Comparison of ENCODE assay signal across 28 cellular contexts in the genomic region with DNA sequence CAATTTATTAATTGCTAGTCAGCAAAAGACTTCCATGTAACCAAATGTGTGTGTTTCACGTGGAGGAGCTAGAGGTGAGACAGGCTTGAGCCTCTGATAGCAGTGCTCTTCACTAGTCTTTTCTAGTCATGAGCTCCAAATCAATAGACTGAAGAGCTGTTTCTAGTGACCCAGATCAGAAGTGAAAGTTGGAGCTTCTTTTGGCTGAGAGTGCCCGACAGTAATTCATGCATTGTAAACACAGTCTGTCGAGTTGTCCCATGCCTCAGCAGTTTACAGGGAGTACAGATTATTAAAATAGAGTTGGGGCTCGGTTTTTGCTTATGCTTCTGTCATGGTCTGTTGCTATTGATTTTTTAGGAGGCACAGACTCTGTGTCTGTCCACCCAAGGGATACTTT.
DNase-seq lines count a peak whose midpoint lies in the region; ATAC-seq and TF ChIP-seq lines count a peak whose summit lies in the region.
"Had no signal": no experiment of that assay in that cellular context is flagged by ENCODE, and none has a peak within 500 bp of the region (broad histone marks: within the 10 kb centered on the region; RNA-seq: fewer than 3 reads in every experiment).

No MANE protein-coding gene starts in this region.

- H4K20me1 ChIP-seq in HCT116 (ENCODE audit: insufficient read depth) (no peaks in the 10 kb centered on the region), OCI-LY7 (ENCODE audit: insufficient read depth, low read length) (no peaks in the 10 kb centered on the region)
- H4K20me1 ChIP-seq: BLaER1 had no signal

- TF ChIP-seq RAD21 in HCT116 (IDR thresholded peaks at IDR 0.05; ENCODE audit: low read depth), result no peak

- intact Hi-C loops in HCT116 (cut with micrococcal nuclease), result no loop called here
- intact Hi-C loops in OCI-LY7 (cut with micrococcal nuclease; ENCODE audit: unreplicated experiment), result no loop called here

- TF ChIP-seq CTCF in HCT116 (IDR thresholded peaks at IDR 0.05 in 2 of 3, conservative IDR thresholded peaks at IDR 0.05 in 1 of 3; ENCODE audit: borderline replicate concordance in 1 of 3, insufficient read depth in 1 of 3, low read depth in 2 of 3, low read length in 2 of 3), result no peak
- TF ChIP-seq CTCF in OCI-LY7 (conservative IDR thresholded peaks at IDR 0.05; ENCODE audit: low read length), result no peak

- no peaks in the 10 kb centered on the region for H3K4me1 ChIP-seq in HCT116 (ENCODE audit: control insufficient read depth in 1 of 2, insufficient read depth in 2 of 2, low read length in 2 of 2)
- H3K4me1 ChIP-seq in OCI-LY7 (ENCODE audit: insufficient read depth, low read length, poor library complexity, severe bottlenecking), result no peaks in the 10 kb centered on the region
- peaks cover 6% of the 10 kb centered on the region for H3K4me1 ChIP-seq in rectal smooth muscle tissue (ENCODE audit: control insufficient read depth, insufficient read depth, low read length)
- H3K4me1 ChIP-seq: left ventricle myocardium inferior, Peyer's patch, spleen had no signal

- H3K27ac ChIP-seq in HCT116 (ENCODE audit: low read depth, low read length) (no peak overlapping the region), OCI-LY7 (ENCODE audit: low read depth, low read length, poor library complexity, severe bottlenecking) (no peak overlapping the region), rectal smooth muscle tissue (ENCODE audit: low read depth, low read length) (no peak overlapping the region)
- H3K27ac ChIP-seq: BLaER1, epithelial cell of prostate, GM23248, left ventricle myocardium inferior, Peyer's patch, spleen, VCaP had no signal

- BruUV-seq in HCT116 (replicated peaks; lab: Mats Ljungman, UMichigan), result no TSS peak
- BruUV-seq in OCI-LY7 (replicated peaks; lab: Mats Ljungman, UMichigan), result no TSS peak

- H3K9ac ChIP-seq in HCT116 (ENCODE audit: low read length), result no peak overlapping the region
- H3K9ac ChIP-seq in rectal smooth muscle tissue (ENCODE audit: low read length), result no peak overlapping the region
- H3K9ac ChIP-seq: BLaER1, GM23248 had no signal

- no peak overlapping the region for H3K4me3 ChIP-seq in HCT116 (replicated peaks in 1 of 2; ENCODE audit: low read depth in 1 of 2, low read length in 2 of 2)
- no peak overlapping the region for H3K4me3 ChIP-seq in OCI-LY7 (ENCODE audit: low read depth, low read length, poor library complexity, severe bottlenecking)
- peak overlapping the region; percentile 32 for H3K4me3 ChIP-seq in rectal smooth muscle tissue (ENCODE audit: low read length)
- H3K4me3 ChIP-seq: BLaER1, GM23248, left ventricle myocardium inferior, Peyer's patch, spleen had no signal

- H2AFZ ChIP-seq in HCT116 (ENCODE audit: low read depth, low read length, poor library complexity, severe bottlenecking) (peak overlapping the region; percentile 17), OCI-LY7 (ENCODE audit: low read length) (peak overlapping the region; percentile 66)
- H2AFZ ChIP-seq: GM23248 had no signal

- H3K9me3 ChIP-seq in HCT116 (ENCODE audit: control insufficient read depth in 1 of 2, insufficient read depth in 1 of 2, low read depth in 1 of 2, low read length in 2 of 2) (no peaks in the 10 kb centered on the region), OCI-LY7 (ENCODE audit: low read length) (no peaks in the 10 kb centered on the region)
- H3K9me3 ChIP-seq: BLaER1, left ventricle myocardium inferior, Peyer's patch, spleen had no signal

- CTCF ChIA-PET in HCT116 (lab: Charles Lee) (no interaction called here), OCI-LY7 (lab: Charles Lee; ENCODE audit: unreplicated experiment) (no interaction called here)

- H3K27me3 ChIP-seq in HCT116 (ENCODE audit: insufficient read depth, low read length), result no peaks in the 10 kb centered on the region
- H3K27me3 ChIP-seq in rectal smooth muscle tissue (ENCODE audit: control insufficient read depth, insufficient read depth, low read length), result no peaks in the 10 kb centered on the region
- H3K27me3 ChIP-seq: BLaER1, Peyer's patch, spleen had no signal

- no peaks in the 10 kb centered on the region for H3K36me3 ChIP-seq in HCT116 (ENCODE audit: control insufficient read depth in 1 of 2, insufficient read depth in 2 of 2, low read length in 2 of 2)
- no peaks in the 10 kb centered on the region for H3K36me3 ChIP-seq in OCI-LY7 (ENCODE audit: insufficient read depth, low read length)
- H3K36me3 ChIP-seq in rectal smooth muscle tissue (ENCODE audit: control insufficient read depth, insufficient read depth, low read length), result no peaks in the 10 kb centered on the region
- H3K36me3 ChIP-seq: BLaER1, left ventricle myocardium inferior, Peyer's patch, spleen had no signal

- no peaks in the 10 kb centered on the region for H3K9me2 ChIP-seq in HCT116 (ENCODE audit: insufficient read depth)
- H3K9me2 ChIP-seq in OCI-LY7 (ENCODE audit: insufficient read depth, low read length), result no peaks in the 10 kb centered on the region

- no peak overlapping the region for H3K4me2 ChIP-seq in HCT116 (ENCODE audit: low read length)
- H3K4me2 ChIP-seq in OCI-LY7 (ENCODE audit: low read length), result peak overlapping the region; percentile 11; the same call in 1 of the 2 replicates
- H3K4me2 ChIP-seq: BLaER1 had no signal

- ATAC-seq in HCT116, result no peak
- ATAC-seq in HG03469 (IDR thresholded peaks at IDR 0.05; ENCODE audit: unreplicated experiment), result no peak
- ATAC-seq in GM18870 (IDR thresholded peaks at IDR 0.05; ENCODE audit: unreplicated experiment), result no peak
- ATAC-seq: naive thymus-derived CD4-positive, alpha-beta T cell had no signal

- DNase-seq in HCT116 (ENCODE audit: low read depth, low spot score), result no peak
- DNase-seq in OCI-LY7 (ENCODE audit: low spot score), result no peak
- DNase-seq in glomerular visceral epithelial cell (ENCODE audit: extremely low spot score), result peak; percentile 1
- no peak for DNase-seq in dedifferentiated amniotic fluid mesenchymal stem cell (ENCODE audit: extremely low spot score)
- DNase-seq: activated naive CD4-positive, alpha-beta T cell treated with anti-CD3 and anti-CD28 coated beads for 36 hours; amniotic stem cell; DMS79 treated with DMSO at 0.1 percent for 48 hours; effector CD8-positive, alpha-beta T cell; GM23248; Kasumi-1; left ventricle myocardium inferior; midbrain; naive thymus-derived CD4-positive, alpha-beta T cell; NCI-H1048; NCI-H187 treated with DMSO at 0.1 percent for 48 hours; NCI-H2171 treated with DMSO at 0.1 percent for 48 hours; NCI-H524 treated with DMSO at 0.1 percent for 48 hours; Peyer's patch; SIG-M5; spleen; stimulated activated CD4-positive, alpha-beta T cell treated with anti-CD3 and anti-CD28 coated beads, Interleukin-2, amount 100 ng/mL, for 48 hours; trophoblast cell had no signal

- TF ChIP-seq POLR2A in HCT116 (IDR thresholded peaks at IDR 0.05; ENCODE audit: borderline replicate concordance, extremely low read depth, insufficient read depth, insufficient read length), result no peak

- RAD21 ChIA-PET in HCT116 (lab: Charles Lee; ENCODE audit: low non-redundant PET in 1 of 2, low total read pairs in 2 of 2, uncharacterized antibody in 2 of 2, unreplicated experiment in 2 of 2), result no interaction called here

- H3K79me2 ChIP-seq in HCT116 (ENCODE audit: insufficient read depth, low read length), result no peaks in the 10 kb centered on the region
- H3K79me2 ChIP-seq in OCI-LY7 (ENCODE audit: insufficient read depth, low read depth, low read length), result no peaks in the 10 kb centered on the region

- POLR2A ChIA-PET in HCT116 (lab: Charles Lee) (no interaction called here), OCI-LY7 (lab: Charles Lee) (no interaction called here)

TF ChIP-seq in HCT116, 20 proteins besides CTCF, POLR2A, EP300 and RAD21 (continues in another document):
- TF ChIP-seq, protein P1, sequence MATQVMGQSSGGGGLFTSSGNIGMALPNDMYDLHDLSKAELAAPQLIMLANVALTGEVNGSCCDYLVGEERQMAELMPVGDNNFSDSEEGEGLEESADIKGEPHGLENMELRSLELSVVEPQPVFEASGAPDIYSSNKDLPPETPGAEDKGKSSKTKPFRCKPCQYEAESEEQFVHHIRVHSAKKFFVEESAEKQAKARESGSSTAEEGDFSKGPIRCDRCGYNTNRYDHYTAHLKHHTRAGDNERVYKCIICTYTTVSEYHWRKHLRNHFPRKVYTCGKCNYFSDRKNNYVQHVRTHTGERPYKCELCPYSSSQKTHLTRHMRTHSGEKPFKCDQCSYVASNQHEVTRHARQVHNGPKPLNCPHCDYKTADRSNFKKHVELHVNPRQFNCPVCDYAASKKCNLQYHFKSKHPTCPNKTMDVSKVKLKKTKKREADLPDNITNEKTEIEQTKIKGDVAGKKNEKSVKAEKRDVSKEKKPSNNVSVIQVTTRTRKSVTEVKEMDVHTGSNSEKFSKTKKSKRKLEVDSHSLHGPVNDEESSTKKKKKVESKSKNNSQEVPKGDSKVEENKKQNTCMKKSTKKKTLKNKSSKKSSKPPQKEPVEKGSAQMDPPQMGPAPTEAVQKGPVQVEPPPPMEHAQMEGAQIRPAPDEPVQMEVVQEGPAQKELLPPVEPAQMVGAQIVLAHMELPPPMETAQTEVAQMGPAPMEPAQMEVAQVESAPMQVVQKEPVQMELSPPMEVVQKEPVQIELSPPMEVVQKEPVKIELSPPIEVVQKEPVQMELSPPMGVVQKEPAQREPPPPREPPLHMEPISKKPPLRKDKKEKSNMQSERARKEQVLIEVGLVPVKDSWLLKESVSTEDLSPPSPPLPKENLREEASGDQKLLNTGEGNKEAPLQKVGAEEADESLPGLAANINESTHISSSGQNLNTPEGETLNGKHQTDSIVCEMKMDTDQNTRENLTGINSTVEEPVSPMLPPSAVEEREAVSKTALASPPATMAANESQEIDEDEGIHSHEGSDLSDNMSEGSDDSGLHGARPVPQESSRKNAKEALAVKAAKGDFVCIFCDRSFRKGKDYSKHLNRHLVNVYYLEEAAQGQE (IDR thresholded peaks at IDR 0.05; ENCODE audit: low read depth), result no peak
- TF ChIP-seq MAX (IDR thresholded peaks at IDR 0.05) (no peak), ELF1 (IDR thresholded peaks at IDR 0.05; ENCODE audit: borderline replicate concordance, low read depth) (no peak), SRF (IDR thresholded peaks at IDR 0.05; ENCODE audit: low read depth) (no peak), JUND (IDR thresholded peaks at IDR 0.05) (no peak), EGR1 (IDR thresholded peaks at IDR 0.05; ENCODE audit: low read depth) (no peak)
